In the genomic region with DNA sequence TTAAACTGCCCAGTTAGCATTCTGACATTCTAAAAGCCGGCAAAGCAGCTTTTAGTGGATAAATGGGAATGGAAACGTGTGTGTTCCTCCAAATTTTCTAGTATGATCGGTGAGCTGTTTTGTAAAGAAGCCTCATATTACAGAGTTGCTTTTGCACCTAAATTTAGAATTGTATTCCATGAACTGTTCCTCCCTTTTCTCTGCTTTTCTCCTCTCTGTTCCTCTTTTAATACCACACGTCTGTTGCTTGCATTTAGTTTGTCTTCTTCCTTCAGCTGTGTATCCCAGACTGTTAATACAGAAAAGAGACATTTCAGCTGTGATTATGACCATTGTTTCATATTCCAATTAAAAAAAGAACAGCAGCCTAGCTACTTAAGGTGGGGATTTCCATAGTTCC, we compare ENCODE assay signal across 17 cellular contexts. TPM values are rescaled to one million over a fixed set of nuclear protein-coding genes. Genes with fewer than 3 reads are reported as not detected.
A peak's percentile ranks its signal among the peaks of the same experiment; 100 is the strongest.
DNase-seq lines count a peak whose midpoint lies in the region; ATAC-seq and TF ChIP-seq lines count a peak whose summit lies in the region.
"Had no signal": no experiment of that assay in that cellular context is flagged by ENCODE, and none has a peak within 500 bp of the region (broad histone marks: within the 10 kb centered on the region; RNA-seq: fewer than 3 reads in every experiment).

No MANE protein-coding gene starts in this region.

- DNase-seq in left ventricle myocardium inferior (no peak), left cardiac atrium (no peak), adipocyte (ENCODE audit: low read depth) (no peak), RKO (ENCODE audit: low spot score) (no peak), NCI-H526 treated with DMSO at 0.1 percent for 48 hours (lab: John Stamatoyannopoulos, UW) (no peak), NCI-H2029 (lab: John Stamatoyannopoulos, UW) (no peak), iPS-NIHi7 (ENCODE audit: extremely low spot score) (no peak)
- DNase-seq: activated naive CD4-positive, alpha-beta T cell treated with anti-CD3 and anti-CD28 coated beads for 36 hours; GM23248; Karpas-422; NCI-H1417; NCI-H2171 treated with DMSO at 0.1 percent for 48 hours; NCI-H774; PC-3; stimulated activated naive B cell treated with anti-CD40 and anti-IgM and Interleukin-4, amounts not matched to agents 10 μg/mL and 1 μg/mL and 100 μg/mL, for 72 hours had no signal

- TF ChIP-seq CTCF in left ventricle myocardium inferior (IDR thresholded peaks at IDR 0.05; ENCODE audit: borderline replicate concordance) = no peak

- no peaks in the 10 kb centered on the region for H3K9me3 ChIP-seq in left ventricle myocardium inferior (replicated peaks)
- H3K9me3 ChIP-seq in adipocyte (ENCODE audit: control insufficient read depth, low read length) = no peaks in the 10 kb centered on the region
- no peaks in the 10 kb centered on the region for H3K9me3 ChIP-seq in muscle layer of duodenum (ENCODE audit: control insufficient read depth in 1 of 2, low read length in 2 of 2)
- H3K9me3 ChIP-seq: tibial nerve had no signal

- ATAC-seq in left cardiac atrium = no peak
- ATAC-seq: PC-3; stimulated activated naive B cell treated with anti-CD40 and anti-IgM and Interleukin-4, amounts not matched to agents 10 μg/mL and 1 μg/mL and 100 μg/mL, for 72 hours had no signal

- peak overlapping the region; percentile 29 for H3K4me3 ChIP-seq in left ventricle myocardium inferior
- no peak overlapping the region for H3K4me3 ChIP-seq in adipocyte (ENCODE audit: low read length)
- no peak overlapping the region for H3K4me3 ChIP-seq in muscle layer of duodenum (ENCODE audit: low read depth in 1 of 2, low read length in 2 of 2)
- H3K4me3 ChIP-seq: GM23248, tibial nerve had no signal

- H3K36me3 ChIP-seq in left ventricle myocardium inferior = peaks cover 25% of the 10 kb centered on the region
- H3K36me3 ChIP-seq in adipocyte (ENCODE audit: control insufficient read depth, insufficient read depth, low read length, severe bottlenecking) = peaks cover 37% of the 10 kb centered on the region
- H3K36me3 ChIP-seq in muscle layer of duodenum (ENCODE audit: control insufficient read depth in 1 of 2, insufficient read depth in 2 of 2, low read length in 2 of 2) = peaks cover 16 to 21% of the 10 kb centered on the region in 2 donors

- H3K27me3 ChIP-seq in left ventricle myocardium inferior (ENCODE audit: low read depth) = no peaks in the 10 kb centered on the region
- H3K27me3 ChIP-seq in adipocyte (replicated peaks; ENCODE audit: control insufficient read depth, insufficient read depth, low read length) = no peaks in the 10 kb centered on the region
- no peaks in the 10 kb centered on the region for H3K27me3 ChIP-seq in muscle layer of duodenum (ENCODE audit: low read depth, low read length)
- H3K27me3 ChIP-seq: tibial nerve had no signal

- peak overlapping the region; percentile 59 for H3K27ac ChIP-seq in left ventricle myocardium inferior (replicated peaks)
- peak overlapping the region; percentile 72 for H3K27ac ChIP-seq in muscle layer of duodenum (ENCODE audit: low read length)
- H3K27ac ChIP-seq: GM23248 had no signal

- peak overlapping the region; percentile 10 for H3K9ac ChIP-seq in adipocyte (ENCODE audit: low read length)
- H3K9ac ChIP-seq: GM23248 had no signal

- intact Hi-C loops in left ventricle myocardium inferior (cut with micrococcal nuclease) (no loop called here), left cardiac atrium (cut with DNase I) (loop anchor here in 1 of 2 donors (10.0 kb wide), 1 partner anchor 116 kb away; no protein-coding TSS in a partner anchor)

- peaks cover 100% of the 10 kb centered on the region for H3K4me1 ChIP-seq in left ventricle myocardium inferior
- H3K4me1 ChIP-seq in adipocyte (ENCODE audit: control insufficient read depth, insufficient read depth, low read length) = peaks cover 46% of the 10 kb centered on the region
- H3K4me1 ChIP-seq in muscle layer of duodenum (ENCODE audit: control insufficient read depth in 1 of 2, insufficient read depth in 2 of 2, low read length in 2 of 2) = peaks cover 0 to 67% of the 10 kb centered on the region in 2 donors

RNA-seq across cellular contexts. Expression of gene DYRK2, which starts 10.8 kb away (rescaled TPM):
- total RNA-seq in left ventricle myocardium inferior (42.6 TPM), left cardiac atrium (10 to 100 TPM; 61.7 to 67.4 TPM)
